In the genomic region with DNA sequence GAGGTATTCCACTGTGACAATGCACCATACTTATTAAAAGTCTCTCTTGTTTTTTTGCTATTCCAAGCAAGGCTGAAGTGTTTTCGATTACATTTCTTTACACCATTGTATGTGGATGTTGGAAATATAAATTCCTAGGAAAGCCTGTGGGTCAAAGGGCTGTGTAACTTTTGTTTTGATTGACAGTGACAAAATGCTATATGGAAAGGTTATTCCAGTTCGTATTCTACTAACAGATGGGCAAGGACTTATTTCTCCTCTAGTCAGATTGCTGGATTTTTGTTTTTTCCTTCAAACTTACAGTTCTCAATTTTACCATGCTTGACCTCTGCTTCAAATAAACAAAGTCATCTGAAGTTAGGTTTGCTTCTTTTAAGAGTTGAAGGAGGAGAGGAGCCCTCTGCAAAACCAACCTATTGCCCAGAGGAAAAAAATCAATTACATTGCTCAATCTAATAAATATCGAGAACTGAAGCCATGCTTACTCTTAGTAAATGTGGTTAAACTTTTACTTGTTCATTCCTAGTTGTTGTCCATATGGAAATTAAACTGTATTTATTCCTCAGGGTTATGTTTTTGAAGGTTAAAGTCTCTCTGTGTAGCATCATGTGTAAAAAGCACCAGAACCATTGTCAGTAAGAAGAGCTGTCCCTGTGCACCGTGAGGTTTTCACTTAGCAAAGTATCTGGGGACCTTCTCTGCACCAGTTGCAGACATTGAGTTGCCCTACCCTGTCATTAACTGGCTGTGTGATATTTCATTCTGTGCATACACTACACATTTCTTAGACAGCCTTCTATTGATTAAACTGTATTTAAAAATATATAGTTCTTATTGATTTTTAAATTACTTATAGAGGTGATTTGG, we compare ENCODE assay signal across 2 cellular contexts.
TF ChIP-seq lines count a peak whose summit lies in the region.

No MANE protein-coding gene starts in this region.

TF ChIP-seq in liver, 16 proteins besides CTCF, POLR2A, EP300 and RAD21:
- peak; percentile 55 to 58 for TF ChIP-seq HNF4A (conservative IDR thresholded peaks at IDR 0.05)
- no peak for TF ChIP-seq HNF4G (IDR thresholded peaks at IDR 0.05)
- TF ChIP-seq SP1 (IDR thresholded peaks at IDR 0.05): peak; percentile 38
- peak; percentile 84 for TF ChIP-seq YY1 (IDR thresholded peaks at IDR 0.05)
- no peak for TF ChIP-seq NR2F2 (IDR thresholded peaks at IDR 0.05)
- TF ChIP-seq, protein P1, sequence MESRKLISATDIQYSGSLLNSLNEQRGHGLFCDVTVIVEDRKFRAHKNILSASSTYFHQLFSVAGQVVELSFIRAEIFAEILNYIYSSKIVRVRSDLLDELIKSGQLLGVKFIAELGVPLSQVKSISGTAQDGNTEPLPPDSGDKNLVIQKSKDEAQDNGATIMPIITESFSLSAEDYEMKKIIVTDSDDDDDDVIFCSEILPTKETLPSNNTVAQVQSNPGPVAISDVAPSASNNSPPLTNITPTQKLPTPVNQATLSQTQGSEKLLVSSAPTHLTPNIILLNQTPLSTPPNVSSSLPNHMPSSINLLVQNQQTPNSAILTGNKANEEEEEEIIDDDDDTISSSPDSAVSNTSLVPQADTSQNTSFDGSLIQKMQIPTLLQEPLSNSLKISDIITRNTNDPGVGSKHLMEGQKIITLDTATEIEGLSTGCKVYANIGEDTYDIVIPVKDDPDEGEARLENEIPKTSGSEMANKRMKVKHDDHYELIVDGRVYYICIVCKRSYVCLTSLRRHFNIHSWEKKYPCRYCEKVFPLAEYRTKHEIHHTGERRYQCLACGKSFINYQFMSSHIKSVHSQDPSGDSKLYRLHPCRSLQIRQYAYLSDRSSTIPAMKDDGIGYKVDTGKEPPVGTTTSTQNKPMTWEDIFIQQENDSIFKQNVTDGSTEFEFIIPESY (IDR thresholded peaks at IDR 0.05): peak; percentile 28
- peak; percentile 45 to 60 for TF ChIP-seq RXRA (IDR thresholded peaks at IDR 0.05)
- TF ChIP-seq, protein P2, sequence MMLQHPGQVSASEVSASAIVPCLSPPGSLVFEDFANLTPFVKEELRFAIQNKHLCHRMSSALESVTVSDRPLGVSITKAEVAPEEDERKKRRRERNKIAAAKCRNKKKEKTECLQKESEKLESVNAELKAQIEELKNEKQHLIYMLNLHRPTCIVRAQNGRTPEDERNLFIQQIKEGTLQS (IDR thresholded peaks at IDR 0.05): no peak
- TF ChIP-seq FOXA2 (IDR thresholded peaks at IDR 0.05): peak; percentile 15
- TF ChIP-seq, protein P3, sequence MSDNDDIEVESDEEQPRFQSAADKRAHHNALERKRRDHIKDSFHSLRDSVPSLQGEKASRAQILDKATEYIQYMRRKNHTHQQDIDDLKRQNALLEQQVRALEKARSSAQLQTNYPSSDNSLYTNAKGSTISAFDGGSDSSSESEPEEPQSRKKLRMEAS (IDR thresholded peaks at IDR 0.05): peak; percentile 27
- no peak for TF ChIP-seq EGR1 (IDR thresholded peaks at IDR 0.05; ENCODE audit: low read depth in 2 of 2)
- no peak for TF ChIP-seq GABPA (IDR thresholded peaks at IDR 0.05 in 1 of 2, conservative IDR thresholded peaks at IDR 0.05 in 1 of 2)
- no peak for TF ChIP-seq FOXA1 (IDR thresholded peaks at IDR 0.05)
- no peak for TF ChIP-seq TAF1 (conservative IDR thresholded peaks at IDR 0.05)
- TF ChIP-seq JUND (IDR thresholded peaks at IDR 0.05): peak in 1 of 2 donors; percentile 11
- TF ChIP-seq, protein P4, sequence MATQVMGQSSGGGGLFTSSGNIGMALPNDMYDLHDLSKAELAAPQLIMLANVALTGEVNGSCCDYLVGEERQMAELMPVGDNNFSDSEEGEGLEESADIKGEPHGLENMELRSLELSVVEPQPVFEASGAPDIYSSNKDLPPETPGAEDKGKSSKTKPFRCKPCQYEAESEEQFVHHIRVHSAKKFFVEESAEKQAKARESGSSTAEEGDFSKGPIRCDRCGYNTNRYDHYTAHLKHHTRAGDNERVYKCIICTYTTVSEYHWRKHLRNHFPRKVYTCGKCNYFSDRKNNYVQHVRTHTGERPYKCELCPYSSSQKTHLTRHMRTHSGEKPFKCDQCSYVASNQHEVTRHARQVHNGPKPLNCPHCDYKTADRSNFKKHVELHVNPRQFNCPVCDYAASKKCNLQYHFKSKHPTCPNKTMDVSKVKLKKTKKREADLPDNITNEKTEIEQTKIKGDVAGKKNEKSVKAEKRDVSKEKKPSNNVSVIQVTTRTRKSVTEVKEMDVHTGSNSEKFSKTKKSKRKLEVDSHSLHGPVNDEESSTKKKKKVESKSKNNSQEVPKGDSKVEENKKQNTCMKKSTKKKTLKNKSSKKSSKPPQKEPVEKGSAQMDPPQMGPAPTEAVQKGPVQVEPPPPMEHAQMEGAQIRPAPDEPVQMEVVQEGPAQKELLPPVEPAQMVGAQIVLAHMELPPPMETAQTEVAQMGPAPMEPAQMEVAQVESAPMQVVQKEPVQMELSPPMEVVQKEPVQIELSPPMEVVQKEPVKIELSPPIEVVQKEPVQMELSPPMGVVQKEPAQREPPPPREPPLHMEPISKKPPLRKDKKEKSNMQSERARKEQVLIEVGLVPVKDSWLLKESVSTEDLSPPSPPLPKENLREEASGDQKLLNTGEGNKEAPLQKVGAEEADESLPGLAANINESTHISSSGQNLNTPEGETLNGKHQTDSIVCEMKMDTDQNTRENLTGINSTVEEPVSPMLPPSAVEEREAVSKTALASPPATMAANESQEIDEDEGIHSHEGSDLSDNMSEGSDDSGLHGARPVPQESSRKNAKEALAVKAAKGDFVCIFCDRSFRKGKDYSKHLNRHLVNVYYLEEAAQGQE (IDR thresholded peaks at IDR 0.05): no peak
TF ChIP-seq in liver: peak in this region for 8.

TF ChIP-seq in HepG2, 621 proteins besides CTCF, POLR2A, EP300 and RAD21:
- TF ChIP-seq ZNF274 (CRISPR knock-in tag; IDR thresholded peaks at IDR 0.05): no peak
- TF ChIP-seq ZNF878 (CRISPR knock-in tag; IDR thresholded peaks at IDR 0.05): no peak
- no peak for TF ChIP-seq TMF1 (CRISPR knock-in tag; IDR thresholded peaks at IDR 0.05; ENCODE audit: low read depth)
- no peak for TF ChIP-seq FOSL1 (CRISPR knock-in tag; IDR thresholded peaks at IDR 0.05; ENCODE audit: borderline replicate concordance)
- no peak for TF ChIP-seq KLF16 (CRISPR knock-in tag; IDR thresholded peaks at IDR 0.05)
- no peak for TF ChIP-seq ZNF629 (CRISPR knock-in tag; conservative IDR thresholded peaks at IDR 0.05)
- TF ChIP-seq, protein P5, sequence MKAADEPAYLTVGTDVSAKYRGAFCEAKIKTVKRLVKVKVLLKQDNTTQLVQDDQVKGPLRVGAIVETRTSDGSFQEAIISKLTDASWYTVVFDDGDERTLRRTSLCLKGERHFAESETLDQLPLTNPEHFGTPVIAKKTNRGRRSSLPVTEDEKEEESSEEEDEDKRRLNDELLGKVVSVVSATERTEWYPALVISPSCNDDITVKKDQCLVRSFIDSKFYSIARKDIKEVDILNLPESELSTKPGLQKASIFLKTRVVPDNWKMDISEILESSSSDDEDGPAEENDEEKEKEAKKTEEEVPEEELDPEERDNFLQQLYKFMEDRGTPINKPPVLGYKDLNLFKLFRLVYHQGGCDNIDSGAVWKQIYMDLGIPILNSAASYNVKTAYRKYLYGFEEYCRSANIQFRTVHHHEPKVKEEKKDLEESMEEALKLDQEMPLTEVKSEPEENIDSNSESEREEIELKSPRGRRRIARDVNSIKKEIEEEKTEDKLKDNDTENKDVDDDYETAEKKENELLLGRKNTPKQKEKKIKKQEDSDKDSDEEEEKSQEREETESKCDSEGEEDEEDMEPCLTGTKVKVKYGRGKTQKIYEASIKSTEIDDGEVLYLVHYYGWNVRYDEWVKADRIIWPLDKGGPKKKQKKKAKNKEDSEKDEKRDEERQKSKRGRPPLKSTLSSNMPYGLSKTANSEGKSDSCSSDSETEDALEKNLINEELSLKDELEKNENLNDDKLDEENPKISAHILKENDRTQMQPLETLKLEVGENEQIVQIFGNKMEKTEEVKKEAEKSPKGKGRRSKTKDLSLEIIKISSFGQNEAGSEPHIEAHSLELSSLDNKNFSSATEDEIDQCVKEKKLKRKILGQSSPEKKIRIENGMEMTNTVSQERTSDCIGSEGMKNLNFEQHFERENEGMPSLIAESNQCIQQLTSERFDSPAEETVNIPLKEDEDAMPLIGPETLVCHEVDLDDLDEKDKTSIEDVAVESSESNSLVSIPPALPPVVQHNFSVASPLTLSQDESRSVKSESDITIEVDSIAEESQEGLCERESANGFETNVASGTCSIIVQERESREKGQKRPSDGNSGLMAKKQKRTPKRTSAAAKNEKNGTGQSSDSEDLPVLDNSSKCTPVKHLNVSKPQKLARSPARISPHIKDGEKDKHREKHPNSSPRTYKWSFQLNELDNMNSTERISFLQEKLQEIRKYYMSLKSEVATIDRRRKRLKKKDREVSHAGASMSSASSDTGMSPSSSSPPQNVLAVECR (CRISPR knock-in tag; IDR thresholded peaks at IDR 0.05; ENCODE audit: borderline replicate concordance): no peak
- no peak for TF ChIP-seq CCAR2 (optimal IDR thresholded peaks at IDR 0.05; ENCODE audit: low read depth, low read length)
- TF ChIP-seq, protein P6, sequence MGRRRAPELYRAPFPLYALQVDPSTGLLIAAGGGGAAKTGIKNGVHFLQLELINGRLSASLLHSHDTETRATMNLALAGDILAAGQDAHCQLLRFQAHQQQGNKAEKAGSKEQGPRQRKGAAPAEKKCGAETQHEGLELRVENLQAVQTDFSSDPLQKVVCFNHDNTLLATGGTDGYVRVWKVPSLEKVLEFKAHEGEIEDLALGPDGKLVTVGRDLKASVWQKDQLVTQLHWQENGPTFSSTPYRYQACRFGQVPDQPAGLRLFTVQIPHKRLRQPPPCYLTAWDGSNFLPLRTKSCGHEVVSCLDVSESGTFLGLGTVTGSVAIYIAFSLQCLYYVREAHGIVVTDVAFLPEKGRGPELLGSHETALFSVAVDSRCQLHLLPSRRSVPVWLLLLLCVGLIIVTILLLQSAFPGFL (CRISPR knock-in tag; IDR thresholded peaks at IDR 0.05): no peak
- TF ChIP-seq SNAI1 (CRISPR knock-in tag; IDR thresholded peaks at IDR 0.05; ENCODE audit: borderline replicate concordance): no peak
- no peak for TF ChIP-seq ZFP1 (CRISPR knock-in tag; IDR thresholded peaks at IDR 0.05)
